11 cellular contexts compared by ENCODE assay signal in the genomic region with DNA sequence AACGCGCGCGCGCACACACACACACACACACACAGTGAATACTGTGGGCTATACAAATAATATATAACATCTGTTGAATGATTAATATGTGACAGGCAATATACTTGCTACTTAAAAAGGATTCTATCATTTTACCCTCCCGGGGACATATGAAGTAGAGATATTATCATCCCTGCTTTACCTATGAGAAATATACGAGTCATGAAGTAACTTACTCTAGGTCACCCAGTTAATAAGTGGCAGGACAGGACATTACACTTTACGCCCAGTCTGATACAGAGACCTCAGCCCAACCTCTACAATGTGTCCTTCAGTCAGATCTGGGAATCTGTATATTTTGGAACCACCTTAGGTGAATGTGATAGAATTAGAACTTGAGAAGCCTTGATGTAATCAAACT. TPM values are rescaled to one million over a fixed set of nuclear protein-coding genes. Genes with fewer than 3 reads are reported as not detected.
A peak's percentile ranks its signal among the peaks of the same experiment; 100 is the strongest.
DNase-seq lines count a peak whose midpoint lies in the region; ATAC-seq and TF ChIP-seq lines count a peak whose summit lies in the region.
"Had no signal": no experiment of that assay in that cellular context is flagged by ENCODE, and none has a peak within 500 bp of the region (broad histone marks: within the 10 kb centered on the region; RNA-seq: fewer than 3 reads in every experiment).

No MANE protein-coding gene starts in this region.

- CTCF ChIA-PET in activated CD8-positive, alpha-beta memory T cell treated with anti-CD3 and anti-CD28 coated beads, Interleukin-2, amount 10 ng/mL, durations not matched to agents 7 days and 5 days (lab: Charles Lee): interaction anchor here (3.8 to 4.5 kb wide), 2 partner anchors 11 to 17 kb away, joined by 10 to 38 read pairs; no protein-coding TSS in a partner anchor

- H3K4me3 Mint-ChIP-seq in activated CD8-positive, alpha-beta memory T cell treated with anti-CD3 and anti-CD28 coated beads, Interleukin-2, amount 10 ng/mL, durations not matched to agents 7 days and 5 days: peak overlapping the region; percentile 30

- H3K27me3 ChIP-seq in WERI-Rb-1 (ENCODE audit: insufficient read depth, low read depth, severe bottlenecking): no peaks in the 10 kb centered on the region
- H3K27me3 ChIP-seq in iPS-15b (ENCODE audit: control insufficient read depth, insufficient read depth, low read length): peaks cover 36% of the 10 kb centered on the region
- no peaks in the 10 kb centered on the region for H3K27me3 ChIP-seq in stomach

- no peak for TF ChIP-seq POLR2A in stomach (IDR thresholded peaks at IDR 0.05)

- H3K27ac ChIP-seq in WERI-Rb-1 (peak overlapping the region; percentile 90), stomach (peak overlapping the region in 3 of 5 donors; percentile 93 to 95 (median 93))
- H3K27ac ChIP-seq: C4-2B had no signal

- H3K36me3 Mint-ChIP-seq in activated CD8-positive, alpha-beta memory T cell treated with anti-CD3 and anti-CD28 coated beads, Interleukin-2, amount 10 ng/mL, durations not matched to agents 7 days and 5 days: no peaks in the 10 kb centered on the region

- intact Hi-C loops in stomach (cut with DNase I; ENCODE audit: low total_unique reads): no loop called here

- H3K4me1 Mint-ChIP-seq in activated CD8-positive, alpha-beta memory T cell treated with anti-CD3 and anti-CD28 coated beads, Interleukin-2, amount 10 ng/mL, durations not matched to agents 7 days and 5 days: peaks cover 18% of the 10 kb centered on the region

- no peak overlapping the region for H3K27ac Mint-ChIP-seq in activated CD8-positive, alpha-beta memory T cell treated with anti-CD3 and anti-CD28 coated beads, Interleukin-2, amount 10 ng/mL, durations not matched to agents 7 days and 5 days

- H3K9me3 ChIP-seq in WERI-Rb-1 (ENCODE audit: severe bottlenecking): no peaks in the 10 kb centered on the region
- no peaks in the 10 kb centered on the region for H3K9me3 ChIP-seq in iPS-15b (ENCODE audit: control insufficient read depth, insufficient read depth, low read length)
- H3K9me3 ChIP-seq in stomach: no peaks in the 10 kb centered on the region

- H3K9me3 Mint-ChIP-seq in activated CD8-positive, alpha-beta memory T cell treated with anti-CD3 and anti-CD28 coated beads, Interleukin-2, amount 10 ng/mL, durations not matched to agents 7 days and 5 days (ENCODE audit: low read depth): no peaks in the 10 kb centered on the region

- WGBS in stomach, 5 donors: 35 to 66% (median 43%) methylated on average over 8 of the region's 8 CpGs

- no peak overlapping the region for H3K9ac ChIP-seq in iPS-15b (ENCODE audit: low read depth, low read length)

- peaks cover 5% of the 10 kb centered on the region for H3K4me1 ChIP-seq in iPS-15b (ENCODE audit: control insufficient read depth, insufficient read depth, low read length)
- H3K4me1 ChIP-seq in stomach: peaks cover 4 to 27% (median 25%) of the 10 kb centered on the region in 4 donors

- TF ChIP-seq CTCF in WERI-Rb-1 (IDR thresholded peaks at IDR 0.05; ENCODE audit: low read depth, low read length) (no peak), stomach (IDR thresholded peaks at IDR 0.05) (no peak)

- ATAC-seq in activated CD8-positive, alpha-beta memory T cell treated with anti-CD3 and anti-CD28 coated beads, Interleukin-2, amount 10 ng/mL, durations not matched to agents 7 days and 5 days: no peak
- ATAC-seq in GM19463 (IDR thresholded peaks at IDR 0.05; ENCODE audit: unreplicated experiment) (no peak), GM21381 (IDR thresholded peaks at IDR 0.05; ENCODE audit: unreplicated experiment) (no peak)

- H3K4me3 ChIP-seq in WERI-Rb-1 (ENCODE audit: low read depth, low read length): peak overlapping the region; percentile 72
- peak overlapping the region; percentile 75 for H3K4me3 ChIP-seq in iPS-15b (ENCODE audit: low read depth, low read length)
- H3K4me3 ChIP-seq in stomach: peak overlapping the region in 3 of 4 donors; percentile 74 to 82 (median 75)

- no peaks in the 10 kb centered on the region for H3K36me3 ChIP-seq in WERI-Rb-1
- no peaks in the 10 kb centered on the region for H3K36me3 ChIP-seq in iPS-15b (ENCODE audit: control insufficient read depth, insufficient read depth, low read length)
- no peaks in the 10 kb centered on the region for H3K36me3 ChIP-seq in stomach

- TF ChIP-seq EP300 in stomach (IDR thresholded peaks at IDR 0.05): no peak

- DNase-seq in activated CD8-positive, alpha-beta memory T cell treated with anti-CD3 and anti-CD28 coated beads, Interleukin-2, amount 10 ng/mL, durations not matched to agents 7 days and 5 days: no peak
- DNase-seq in activated CD8-positive, alpha-beta memory T cell treated with anti-CD3 and anti-CD28 coated beads, Interleukin-2, amount 50 U/mL, for 4 hours: no peak
- DNase-seq in WERI-Rb-1 (no peak), stomach (no peak), NCI-H1930 (lab: John Stamatoyannopoulos, UW) (no peak)
- DNase-seq: NCI-H2107 had no signal

- H3K27me3 Mint-ChIP-seq in activated CD8-positive, alpha-beta memory T cell treated with anti-CD3 and anti-CD28 coated beads, Interleukin-2, amount 10 ng/mL, durations not matched to agents 7 days and 5 days: peaks cover 38% of the 10 kb centered on the region

RNA-seq across cellular contexts. Expression of gene CCDC54, which starts 55.4 kb away (rescaled TPM):
- not detected for total RNA-seq in activated CD8-positive, alpha-beta memory T cell treated with anti-CD3 and anti-CD28 coated beads, Interleukin-2, amount 10 ng/mL, durations not matched to agents 7 days and 5 days
- total RNA-seq in stomach: not detected
- polyA plus RNA-seq in stomach: not detected
- total RNA-seq: posterior vena cava had no signal
